ENCODE assay signal across 20 cellular contexts in genomic region chr5:149863830-149864229, GRCh38.
"Had no signal": no experiment of that assay in that cellular context is flagged by ENCODE, and none has a peak within 500 bp of the region (broad histone marks: within the 10 kb centered on the region; RNA-seq: fewer than 3 reads in every experiment).

No MANE protein-coding gene starts in this region.

- DNase-seq: activated CD4-positive, alpha-beta T cell treated with anti-CD3 and anti-CD28 coated beads for 48 hours; activated CD4-positive, CD25-positive, alpha-beta regulatory T cell; activated CD8-positive, alpha-beta T cell treated with anti-CD3 and anti-CD28 coated beads, Interleukin-2, amount 10 ng/mL, durations not matched to agents 7 days and 5 days; activated naive CD4-positive, alpha-beta T cell treated with Interleukin-2 at 50 U/mL for 16 hours; activated T-cell treated with anti-CD3 and anti-CD28 coated beads, Interleukin-2, amount 50 U/mL, for 24 hours; cerebellar nuclear complex; cortex of kidney; heart left ventricle; mesenchymal stem cell; naive thymus-derived CD8-positive, alpha-beta T cell; ovary; psoas muscle; right cardiac atrium; stimulated activated CD4-positive, alpha-beta T cell treated with anti-CD3 and anti-CD28 coated beads, Interleukin-2, amount 100 ng/mL, for 24 hours; stimulated activated naive CD8-positive, alpha-beta T cell treated with anti-CD3 and anti-CD28 coated beads, Interleukin-15, Interleukin-2, amounts not matched to agents 100 U/mL and 50 U/mL, for 24 hours; substantia nigra; tibial artery had no signal

- H3K4me3 ChIP-seq: ascending aorta, heart left ventricle, ovary, psoas muscle, tibial artery, vagina had no signal

- H3K4me3 Mint-ChIP-seq: activated CD8-positive, alpha-beta T cell treated with anti-CD3 and anti-CD28 coated beads, Interleukin-2, amount 10 ng/mL, durations not matched to agents 7 days and 5 days; activated T-cell treated with anti-CD3 and anti-CD28 coated beads, Interleukin-2, amount 50 U/mL, for 24 hours; naive thymus-derived CD8-positive, alpha-beta T cell had no signal

- H3K9me3 ChIP-seq: ascending aorta, heart left ventricle, ovary, psoas muscle, tibial artery, vagina had no signal

- H3K36me3 ChIP-seq: ascending aorta, heart left ventricle, ovary, tibial artery, vagina had no signal

- H3K36me3 Mint-ChIP-seq: naive thymus-derived CD8-positive, alpha-beta T cell had no signal

- H3K27ac ChIP-seq: ascending aorta, heart left ventricle, ovary, psoas muscle, tibial artery, vagina had no signal

- H3K27me3 ChIP-seq: ascending aorta, heart left ventricle, ovary, tibial artery, vagina had no signal

- H3K27me3 Mint-ChIP-seq: activated T-cell treated with anti-CD3 and anti-CD28 coated beads, Interleukin-2, amount 50 U/mL, for 24 hours had no signal

- H3K27ac Mint-ChIP-seq: activated CD8-positive, alpha-beta T cell treated with anti-CD3 and anti-CD28 coated beads, Interleukin-2, amount 10 ng/mL, durations not matched to agents 7 days and 5 days; activated T-cell treated with anti-CD3 and anti-CD28 coated beads, Interleukin-2, amount 50 U/mL, for 24 hours; activated T-helper 2 cell treated with anti-CD3 and anti-CD28 coated beads, Interferon-gamma antibody, Interleukin-2, Interleukin-4, amounts not matched to agents 10 μg/mL and 5 μg/mL and 100 μg/mL, durations not matched to agents 14 hours and 24 hours and 36 hours had no signal

- H3K9me3 Mint-ChIP-seq: activated T-cell treated with anti-CD3 and anti-CD28 coated beads, Interleukin-2, amount 50 U/mL, for 24 hours; activated T-helper 2 cell treated with anti-CD3 and anti-CD28 coated beads, Interferon-gamma antibody, Interleukin-2, Interleukin-4, amounts not matched to agents 10 μg/mL and 5 μg/mL and 100 μg/mL, durations not matched to agents 14 hours and 24 hours and 36 hours; naive thymus-derived CD8-positive, alpha-beta T cell had no signal

- H3K4me1 ChIP-seq: ascending aorta, psoas muscle, tibial artery, vagina had no signal
